2 cellular contexts compared by ENCODE assay signal in genomic region chr22:32533265-32534068, GRCh38.
TF ChIP-seq lines count a peak whose summit lies in the region.

No MANE protein-coding gene starts in this region.

TF ChIP-seq in GM23338, 12 proteins besides CTCF, POLR2A, EP300 and RAD21:
- TF ChIP-seq, protein P1, sequence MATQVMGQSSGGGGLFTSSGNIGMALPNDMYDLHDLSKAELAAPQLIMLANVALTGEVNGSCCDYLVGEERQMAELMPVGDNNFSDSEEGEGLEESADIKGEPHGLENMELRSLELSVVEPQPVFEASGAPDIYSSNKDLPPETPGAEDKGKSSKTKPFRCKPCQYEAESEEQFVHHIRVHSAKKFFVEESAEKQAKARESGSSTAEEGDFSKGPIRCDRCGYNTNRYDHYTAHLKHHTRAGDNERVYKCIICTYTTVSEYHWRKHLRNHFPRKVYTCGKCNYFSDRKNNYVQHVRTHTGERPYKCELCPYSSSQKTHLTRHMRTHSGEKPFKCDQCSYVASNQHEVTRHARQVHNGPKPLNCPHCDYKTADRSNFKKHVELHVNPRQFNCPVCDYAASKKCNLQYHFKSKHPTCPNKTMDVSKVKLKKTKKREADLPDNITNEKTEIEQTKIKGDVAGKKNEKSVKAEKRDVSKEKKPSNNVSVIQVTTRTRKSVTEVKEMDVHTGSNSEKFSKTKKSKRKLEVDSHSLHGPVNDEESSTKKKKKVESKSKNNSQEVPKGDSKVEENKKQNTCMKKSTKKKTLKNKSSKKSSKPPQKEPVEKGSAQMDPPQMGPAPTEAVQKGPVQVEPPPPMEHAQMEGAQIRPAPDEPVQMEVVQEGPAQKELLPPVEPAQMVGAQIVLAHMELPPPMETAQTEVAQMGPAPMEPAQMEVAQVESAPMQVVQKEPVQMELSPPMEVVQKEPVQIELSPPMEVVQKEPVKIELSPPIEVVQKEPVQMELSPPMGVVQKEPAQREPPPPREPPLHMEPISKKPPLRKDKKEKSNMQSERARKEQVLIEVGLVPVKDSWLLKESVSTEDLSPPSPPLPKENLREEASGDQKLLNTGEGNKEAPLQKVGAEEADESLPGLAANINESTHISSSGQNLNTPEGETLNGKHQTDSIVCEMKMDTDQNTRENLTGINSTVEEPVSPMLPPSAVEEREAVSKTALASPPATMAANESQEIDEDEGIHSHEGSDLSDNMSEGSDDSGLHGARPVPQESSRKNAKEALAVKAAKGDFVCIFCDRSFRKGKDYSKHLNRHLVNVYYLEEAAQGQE (IDR thresholded peaks at IDR 0.05; ENCODE audit: unreplicated experiment): no peak
- TF ChIP-seq JUNB (IDR thresholded peaks at IDR 0.05; ENCODE audit: unreplicated experiment) (no peak), ZNF114 (CRISPR knock-in tag; IDR thresholded peaks at IDR 0.05) (no peak), NANOG (IDR thresholded peaks at IDR 0.05; ENCODE audit: borderline replicate concordance) (no peak), EZH2 (IDR thresholded peaks at IDR 0.05; ENCODE audit: low read depth, unreplicated experiment) (no peak), CREB1 (CRISPR knock-in tag; IDR thresholded peaks at IDR 0.05; ENCODE audit: low read depth) (no peak), POLR2AphosphoS5 (IDR thresholded peaks at IDR 0.05; ENCODE audit: low read depth) (no peak), ZNF462 (CRISPR knock-in tag; IDR thresholded peaks at IDR 0.05) (no peak)

TF ChIP-seq in liver, 16 proteins besides CTCF, POLR2A, EP300 and RAD21 (continued from another document):
- no peak for TF ChIP-seq ZBTB33 (IDR thresholded peaks at IDR 0.05)
- no peak for TF ChIP-seq SP1 (IDR thresholded peaks at IDR 0.05)
- peak; percentile 36 for TF ChIP-seq ATF3 (IDR thresholded peaks at IDR 0.05)
- peak in 1 of 2 donors; percentile 13 for TF ChIP-seq HNF4A (conservative IDR thresholded peaks at IDR 0.05)
